9 cellular contexts compared by ENCODE assay signal in genomic region chr14:87995500-87996275, GRCh38. TPM values are rescaled to one million over a fixed set of nuclear protein-coding genes. Genes with fewer than 3 reads are reported as not detected.
A peak's percentile ranks its signal among the peaks of the same experiment; 100 is the strongest.
DNase-seq lines count a peak whose midpoint lies in the region; ATAC-seq, FAIRE-seq and TF ChIP-seq lines count a peak whose summit lies in the region.
"Had no signal": no experiment of that assay in that cellular context is flagged by ENCODE, and none has a peak within 500 bp of the region (broad histone marks: within the 10 kb centered on the region; RNA-seq: fewer than 3 reads in every experiment).

No MANE protein-coding gene starts in this region.

- CTCF ChIA-PET in activated CD4-positive, alpha-beta memory T cell treated with anti-CD3 and anti-CD28 coated beads for 36 hours (lab: Charles Lee): interaction anchor here (0.9 to 2.4 kb wide), 6 partner anchors 10 to 173 kb away, joined by 3 to 20 read pairs (median 4); partner anchors contain the start of gene GPR65

- peak overlapping the region; percentile 17 for H3K27ac ChIP-seq in left ventricle myocardium inferior (replicated peaks)

- peak overlapping the region; percentile 96 for H3K27ac Mint-ChIP-seq in activated CD4-positive, alpha-beta memory T cell treated with anti-CD3 and anti-CD28 coated beads for 36 hours

- H3K9me3 Mint-ChIP-seq in activated CD4-positive, alpha-beta memory T cell treated with anti-CD3 and anti-CD28 coated beads for 36 hours: no peaks in the 10 kb centered on the region

- no peak overlapping the region for H3K4me3 ChIP-seq in left ventricle myocardium inferior

- no peak for TF ChIP-seq CTCF in left ventricle myocardium inferior (IDR thresholded peaks at IDR 0.05; ENCODE audit: borderline replicate concordance)

- intact Hi-C loops in left ventricle myocardium inferior (cut with micrococcal nuclease) (no loop called here), Right ventricle myocardium inferior (cut with DNase I) (no loop called here), left colon (cut with DNase I, micrococcal nuclease) (no loop called here)
- intact Hi-C loops in activated CD4-positive, alpha-beta memory T cell treated with anti-CD3 and anti-CD28 coated beads for 36 hours (cut with micrococcal nuclease): loop anchor here (2.0 kb wide), 1 partner anchor 33 kb away; no protein-coding TSS in a partner anchor

- no peaks in the 10 kb centered on the region for H3K27me3 ChIP-seq in left ventricle myocardium inferior (ENCODE audit: low read depth)

- ATAC-seq in Right ventricle myocardium inferior (no peak), left colon (peak; percentile 8), GM19455 (IDR thresholded peaks at IDR 0.05; ENCODE audit: unreplicated experiment) (no peak)

- peaks cover 47% of the 10 kb centered on the region for H3K4me1 Mint-ChIP-seq in activated CD4-positive, alpha-beta memory T cell treated with anti-CD3 and anti-CD28 coated beads for 36 hours (ENCODE audit: low read depth)

- H3K36me3 ChIP-seq in left ventricle myocardium inferior: no peaks in the 10 kb centered on the region

- H3K9me3 ChIP-seq in left ventricle myocardium inferior (replicated peaks): no peaks in the 10 kb centered on the region

- POLR2A ChIA-PET in activated CD4-positive, alpha-beta memory T cell treated with anti-CD3 and anti-CD28 coated beads for 36 hours (lab: Charles Lee): interaction anchor here (0.9 to 5.4 kb wide), 2 partner anchors 10 to 43 kb away, joined by 3 to 88 read pairs; partner anchors contain the start of gene GPR65

- no peaks in the 10 kb centered on the region for H3K27me3 Mint-ChIP-seq in activated CD4-positive, alpha-beta memory T cell treated with anti-CD3 and anti-CD28 coated beads for 36 hours

- H3K4me1 ChIP-seq in left ventricle myocardium inferior: peaks cover 44% of the 10 kb centered on the region

- no peak for FAIRE-seq in urothelium cell line (lab: Jason Lieb, UNC)

- no peak overlapping the region for H3K4me3 Mint-ChIP-seq in activated CD4-positive, alpha-beta memory T cell treated with anti-CD3 and anti-CD28 coated beads for 36 hours

- H3K36me3 Mint-ChIP-seq in activated CD4-positive, alpha-beta memory T cell treated with anti-CD3 and anti-CD28 coated beads for 36 hours: no peaks in the 10 kb centered on the region

- DNase-seq in left ventricle myocardium inferior (no peak), Right ventricle myocardium inferior (ENCODE audit: missing footprints) (no peak), left colon (no peak), urothelium cell line (ENCODE audit: low spot score) (peak; percentile 20), RKO (ENCODE audit: low spot score) (no peak), activated gamma-delta T cell treated with Interleukin-2 at 50 U/mL for 16 hours (no peak)
- DNase-seq in activated CD4-positive, alpha-beta memory T cell treated with anti-CD3 and anti-CD28 coated beads for 36 hours: no peak
- DNase-seq: NCI-H524 treated with DMSO at 0.1 percent for 48 hours had no signal

RNA-seq across cellular contexts. Expression of gene GALC, which starts 2.7 kb away (rescaled TPM):
- total RNA-seq in left ventricle myocardium inferior (14.5 TPM), Right ventricle myocardium inferior (11.1 TPM), left colon (10 to 100 TPM; 22.9 to 23.6 TPM)
- 10 to 100 TPM; 14.4 to 14.7 TPM for total RNA-seq in activated CD4-positive, alpha-beta memory T cell treated with anti-CD3 and anti-CD28 coated beads for 36 hours

RNA-seq across cellular contexts. Expression of gene GPR65, which starts 9.2 kb away (rescaled TPM):
- total RNA-seq in left ventricle myocardium inferior (0.25 TPM), Right ventricle myocardium inferior (0.62 TPM), left colon (1 to 10 TPM in 1 of 2 donors, under 1 TPM in 1; 0.18 to 1.5 TPM)
- total RNA-seq in activated CD4-positive, alpha-beta memory T cell treated with anti-CD3 and anti-CD28 coated beads for 36 hours: 10 to 100 TPM; 13.4 to 13.7 TPM
